Comparison of ENCODE assay signal across 22 cellular contexts in genomic region chr2:186103276-186103675, GRCh38.
A peak's percentile ranks its signal among the peaks of the same experiment; 100 is the strongest.
DNase-seq lines count a peak whose midpoint lies in the region; ATAC-seq, FAIRE-seq and TF ChIP-seq lines count a peak whose summit lies in the region.
"Had no signal": no experiment of that assay in that cellular context is flagged by ENCODE, and none has a peak within 500 bp of the region (broad histone marks: within the 10 kb centered on the region; RNA-seq: fewer than 3 reads in every experiment).

No MANE protein-coding gene starts in this region.

- no peaks in the 10 kb centered on the region for H3K9me3 ChIP-seq in liver (ENCODE audit: control insufficient read depth in 4 of 4, low read length in 3 of 4)
- H3K9me3 ChIP-seq in HepG2 (ENCODE audit: low read length) = no peaks in the 10 kb centered on the region
- H3K9me3 ChIP-seq in HUES6 (ENCODE audit: control insufficient read depth, insufficient read depth, low read depth, low read length) = no peaks in the 10 kb centered on the region
- H3K9me3 ChIP-seq in Caco-2 = no peaks in the 10 kb centered on the region
- H3K9me3 ChIP-seq: A549 had no signal

- no peak overlapping the region for H2AFZ ChIP-seq in HepG2 (ENCODE audit: low read length)

- H3K4me3 Mint-ChIP-seq in activated T-helper 17 cell treated with anti-CD3 and anti-CD28 coated beads, Interleukin-2, amount 50 U/mL, for 72 hours = no peak overlapping the region
- H3K4me3 Mint-ChIP-seq in Caco-2 (ENCODE audit: unreplicated experiment) = no peak overlapping the region
- H3K4me3 Mint-ChIP-seq: B cell; CD4-positive, alpha-beta T cell; CD8-positive, alpha-beta T cell had no signal

- ATAC-seq in HepG2 (no peak), left lobe of liver (peak; percentile 57)
- ATAC-seq in activated T-helper 17 cell treated with anti-CD3 and anti-CD28 coated beads, Interleukin-2, amount 50 U/mL, for 72 hours (replicated peaks) = no peak
- ATAC-seq: A549; CD8-positive, alpha-beta T cell; GM12878 had no signal

- H3K4me1 Mint-ChIP-seq in activated T-helper 17 cell treated with anti-CD3 and anti-CD28 coated beads, Interleukin-2, amount 50 U/mL, for 72 hours = no peaks in the 10 kb centered on the region
- H3K4me1 Mint-ChIP-seq in Caco-2 (ENCODE audit: low read depth, unreplicated experiment) = no peaks in the 10 kb centered on the region
- H3K4me1 Mint-ChIP-seq: B cell had no signal

- TF ChIP-seq EP300 in HepG2 (IDR thresholded peaks at IDR 0.05; ENCODE audit: low read depth in 2 of 2, low read length in 2 of 2) (no peak), HepG2 (CRISPR knock-in tag; IDR thresholded peaks at IDR 0.05; ENCODE audit: borderline replicate concordance) (no peak)

- DNase-seq in HepG2 (ENCODE audit: low spot score) (no peak), left lobe of liver (ENCODE audit: low spot score) (no peak), NCI-H2029 (lab: John Stamatoyannopoulos, UW) (no peak), Caco-2 (no peak)
- DNase-seq: AML-193; Calu3; CD4-positive, alpha-beta T cell; CD8-positive, alpha-beta T cell; DMS79 treated with DMSO at 0.1 percent for 48 hours; GDM1 had no signal

- H3K9me3 Mint-ChIP-seq in activated T-helper 17 cell treated with anti-CD3 and anti-CD28 coated beads, Interleukin-2, amount 50 U/mL, for 72 hours = no peaks in the 10 kb centered on the region
- H3K9me3 Mint-ChIP-seq in Caco-2 (ENCODE audit: unreplicated experiment) = no peaks in the 10 kb centered on the region
- H3K9me3 Mint-ChIP-seq: CD8-positive, alpha-beta T cell had no signal

- H3K4me3 ChIP-seq in liver (ENCODE audit: low read depth in 1 of 3, low read length in 3 of 3) = no peak overlapping the region
- no peak overlapping the region for H3K4me3 ChIP-seq in HepG2 (replicated peaks in 1 of 3; ENCODE audit: insufficient read depth in 1 of 3, low read depth in 2 of 3, low read length in 3 of 3)
- 0 out of 2 replicates have a peak overlapping the region, but pooled peaks have one; percentile 17 for H3K4me3 ChIP-seq in HUES6 (ENCODE audit: low read depth, low read length)
- H3K4me3 ChIP-seq in Caco-2 (ENCODE audit: low read depth, low read length) = no peak overlapping the region
- H3K4me3 ChIP-seq: A549; BLaER1 treated with 17β-estradiol and CSF1 and Interleukin-3, amounts not matched to agents 10 nM and 100 nM; GM12878 had no signal

- H3K9ac ChIP-seq in liver (ENCODE audit: low read depth in 1 of 2, low read length in 2 of 2) (no peak overlapping the region), HepG2 (ENCODE audit: insufficient read depth, low read depth, low read length) (no peak overlapping the region), HUES6 (ENCODE audit: low read length) (no peak overlapping the region)
- H3K9ac ChIP-seq: BLaER1 treated with 17β-estradiol and CSF1 and Interleukin-3, amounts not matched to agents 10 nM and 100 nM had no signal

- POLR2A ChIA-PET in HepG2 (lab: Yijun Ruan, JAX) = no interaction called here
- POLR2A ChIA-PET in Caco-2 (lab: Charles Lee) = no interaction called here

- TF ChIP-seq CTCF in liver (IDR thresholded peaks at IDR 0.05; ENCODE audit: low read depth, low read length, missing input control) = no peak
- TF ChIP-seq CTCF in HepG2 (CRISPR knock-in tag; IDR thresholded peaks at IDR 0.05) = no peak
- no peak for TF ChIP-seq CTCF in Caco-2 (IDR thresholded peaks at IDR 0.05; ENCODE audit: insufficient read depth in 1 of 2, low read depth in 1 of 2, low read length in 1 of 2, severe bottlenecking in 1 of 2, unreplicated experiment in 1 of 2)

- H3K36me3 ChIP-seq in liver (ENCODE audit: control insufficient read depth in 4 of 4, insufficient read depth in 3 of 4, low read depth in 1 of 4, low read length in 3 of 4) (no peaks in the 10 kb centered on the region), HepG2 (replicated peaks in 1 of 2; ENCODE audit: control insufficient read depth in 1 of 2, insufficient read depth in 2 of 2, low read length in 2 of 2) (no peaks in the 10 kb centered on the region), HUES6 (ENCODE audit: control insufficient read depth, insufficient read depth, low read length) (no peaks in the 10 kb centered on the region), Caco-2 (ENCODE audit: control insufficient read depth, insufficient read depth, low read length) (no peaks in the 10 kb centered on the region)

- no peak for TF ChIP-seq POLR2A in HepG2 (IDR thresholded peaks at IDR 0.05; ENCODE audit: insufficient read depth in 1 of 2, low read depth in 2 of 2, low read length in 2 of 2)

- H3K79me2 ChIP-seq in HepG2 (ENCODE audit: insufficient read depth, low read length) = no peaks in the 10 kb centered on the region

- H3K27me3 Mint-ChIP-seq in activated T-helper 17 cell treated with anti-CD3 and anti-CD28 coated beads, Interleukin-2, amount 50 U/mL, for 72 hours = no peaks in the 10 kb centered on the region
- H3K27me3 Mint-ChIP-seq in Caco-2 (ENCODE audit: insufficient read depth, unreplicated experiment) = no peaks in the 10 kb centered on the region
- H3K27me3 Mint-ChIP-seq: B cell; CD4-positive, alpha-beta T cell had no signal

- TF ChIP-seq RAD21 in liver (IDR thresholded peaks at IDR 0.05) (no peak), HepG2 (CRISPR knock-in tag; IDR thresholded peaks at IDR 0.05) (no peak)

- in situ Hi-C loops in HepG2 (cut with HindIII; ENCODE audit: extremely low pct_ligation_motif_present, low pct_unique_long_range_greater_than_20kb) = no loop called here

- no peaks in the 10 kb centered on the region for H4K20me1 ChIP-seq in HepG2 (ENCODE audit: insufficient read depth, low read length)
- H4K20me1 ChIP-seq: BLaER1 treated with 17β-estradiol and CSF1 and Interleukin-3, amounts not matched to agents 10 nM and 100 nM had no signal

- WGBS in liver = 41% methylated on average over 2 of the region's 2 CpGs
- 98% methylated on average over 2 of the region's 2 CpGs for WGBS in HepG2 (ENCODE audit: low lambda C conversion rate)

- H3K27ac Mint-ChIP-seq in activated T-helper 17 cell treated with anti-CD3 and anti-CD28 coated beads, Interleukin-2, amount 50 U/mL, for 72 hours = no peak overlapping the region
- no peak overlapping the region for H3K27ac Mint-ChIP-seq in Caco-2 (ENCODE audit: unreplicated experiment)
- H3K27ac Mint-ChIP-seq: B cell; CD4-positive, alpha-beta T cell; CD8-positive, alpha-beta T cell had no signal

- CTCF ChIA-PET in HepG2 (lab: Yijun Ruan, JAX; ENCODE audit: low intra/inter-chr PET ratio, low total read pairs) (no interaction called here), Caco-2 (lab: Charles Lee) (no interaction called here)

- no peak overlapping the region for H3K4me2 ChIP-seq in HepG2 (ENCODE audit: low read depth, low read length)
- H3K4me2 ChIP-seq: A549; BLaER1 treated with 17β-estradiol and CSF1 and Interleukin-3, amounts not matched to agents 10 nM and 100 nM had no signal

- H3K27me3 ChIP-seq in liver (ENCODE audit: control insufficient read depth in 4 of 4, insufficient read depth in 4 of 4, low read length in 3 of 4) (no peaks in the 10 kb centered on the region), HepG2 (ENCODE audit: control insufficient read depth in 1 of 2, insufficient read depth in 2 of 2, low read length in 2 of 2) (no peaks in the 10 kb centered on the region), HUES6 (ENCODE audit: control insufficient read depth, insufficient read depth, low read length) (no peaks in the 10 kb centered on the region), Caco-2 (replicated peaks; ENCODE audit: control insufficient read depth, insufficient read depth, low read length) (no peaks in the 10 kb centered on the region)
- H3K27me3 ChIP-seq: BLaER1 treated with 17β-estradiol and CSF1 and Interleukin-3, amounts not matched to agents 10 nM and 100 nM had no signal

- H3K4me1 ChIP-seq in liver (ENCODE audit: control insufficient read depth in 4 of 4, insufficient read depth in 4 of 4, low read length in 3 of 4) (peaks cover 0 to 12% (median 3%) of the 10 kb centered on the region in 4 donors), HepG2 (ENCODE audit: insufficient read depth, low read length) (peaks cover 12% of the 10 kb centered on the region), HUES6 (ENCODE audit: control insufficient read depth, insufficient read depth, low read length) (peaks cover 17% of the 10 kb centered on the region), Caco-2 (no peaks in the 10 kb centered on the region)
- H3K4me1 ChIP-seq: A549 had no signal

- H3K36me3 Mint-ChIP-seq in activated T-helper 17 cell treated with anti-CD3 and anti-CD28 coated beads, Interleukin-2, amount 50 U/mL, for 72 hours (ENCODE audit: low read depth) = no peaks in the 10 kb centered on the region
- no peaks in the 10 kb centered on the region for H3K36me3 Mint-ChIP-seq in Caco-2 (ENCODE audit: insufficient read depth, unreplicated experiment)
- H3K36me3 Mint-ChIP-seq: CD8-positive, alpha-beta T cell had no signal

- no peak overlapping the region for H3K27ac ChIP-seq in liver (ENCODE audit: low read depth in 1 of 2, low read length in 2 of 2)
- H3K27ac ChIP-seq in HepG2 (ENCODE audit: extremely low read length, insufficient read depth, low read length) = no peak overlapping the region
- peak overlapping the region; percentile 30; the same call in 1 of the 2 replicates for H3K27ac ChIP-seq in HUES6 (ENCODE audit: low read depth, low read length)
- H3K27ac ChIP-seq: 22Rv1; A549; BLaER1 treated with 17β-estradiol and CSF1 and Interleukin-3, amounts not matched to agents 10 nM and 100 nM; C4-2B had no signal

- BruUV-seq in HepG2 (replicated peaks; lab: Mats Ljungman, UMichigan) (no TSS peak), Caco-2 (replicated peaks; lab: Mats Ljungman, UMichigan) (no TSS peak)

- intact Hi-C loops in HepG2 (cut with micrococcal nuclease; ENCODE audit: unreplicated experiment) (loop anchor here (10.0 kb wide), 1 partner anchor 288 kb away; no protein-coding TSS in a partner anchor), Caco-2 (cut with micrococcal nuclease; ENCODE audit: unreplicated experiment) (no loop called here)

- no peak for FAIRE-seq in HepG2 (lab: Jason Lieb, UNC)
- FAIRE-seq: A549, D721Med, GM12878, GM12892, GM18507 had no signal

TF ChIP-seq in liver, 16 proteins besides CTCF, POLR2A, EP300 and RAD21:
- no peak for TF ChIP-seq ATF3 (IDR thresholded peaks at IDR 0.05)
- TF ChIP-seq HNF4G (IDR thresholded peaks at IDR 0.05) = peak; percentile 16
- TF ChIP-seq HNF4A (conservative IDR thresholded peaks at IDR 0.05) = peak; percentile 60 to 73

TF ChIP-seq in HepG2, 621 proteins besides CTCF, POLR2A, EP300 and RAD21:
- TF ChIP-seq TBP (CRISPR knock-in tag; IDR thresholded peaks at IDR 0.05) (no peak), LCORL (IDR thresholded peaks at IDR 0.05) (no peak), LCORL (CRISPR knock-in tag; IDR thresholded peaks at IDR 0.05) (no peak), NR2F1 (CRISPR knock-in tag; IDR thresholded peaks at IDR 0.05) (no peak)
